Comparison of ENCODE assay signal across 2 cellular contexts in genomic region chr9:120702075-120702474, GRCh38.
A peak's percentile ranks its signal among the peaks of the same experiment; 100 is the strongest.
TF ChIP-seq lines count a peak whose summit lies in the region.

No MANE protein-coding gene starts in this region.

TF ChIP-seq in A549, 52 proteins besides CTCF, POLR2A, EP300 and RAD21 (continued from another document):
- peak; percentile 35 for TF ChIP-seq MAFK (IDR thresholded peaks at IDR 0.05; ENCODE audit: partially characterized antibody)
- TF ChIP-seq JUNB (IDR thresholded peaks at IDR 0.05): 0 out of 2 replicates have a peak, but pooled peaks have one; percentile 26

TF ChIP-seq in IMR-90, 13 proteins besides CTCF, POLR2A, EP300 and RAD21 (continued from another document):
- TF ChIP-seq ELK1 (IDR thresholded peaks at IDR 0.05; ENCODE audit: borderline replicate concordance, low read depth, low read length): no peak
